In the genomic region with DNA sequence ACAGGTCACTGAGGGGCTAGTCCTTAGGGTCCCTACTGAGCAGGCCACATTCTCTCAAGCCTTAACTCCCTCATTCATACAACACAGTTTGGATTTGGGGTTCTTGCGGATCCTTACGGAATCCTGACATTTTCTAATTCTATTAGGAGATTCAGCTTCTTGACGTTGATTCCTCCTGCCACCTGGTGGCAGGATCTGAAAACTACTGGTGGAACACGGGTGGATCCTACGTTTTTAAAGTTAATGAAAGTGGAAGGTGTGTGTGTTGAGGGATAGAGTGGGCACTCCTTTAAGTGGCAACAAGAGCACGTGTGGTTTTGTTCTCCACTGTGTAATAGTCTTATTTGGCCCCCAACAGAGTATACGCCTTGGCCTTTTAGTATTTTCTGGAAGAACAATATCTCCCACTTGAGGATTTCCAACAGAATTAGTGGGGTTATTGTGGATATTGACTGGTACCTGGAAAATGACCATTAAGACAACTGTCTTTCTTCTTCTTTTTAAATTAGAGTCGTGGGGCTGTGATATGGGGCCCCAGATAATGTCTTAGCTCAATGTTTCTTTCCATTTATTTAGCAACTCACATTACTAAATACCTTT, we compare ENCODE assay signal across 7 cellular contexts. TPM values are rescaled to one million over a fixed set of nuclear protein-coding genes. Genes with fewer than 3 reads are reported as not detected.
A peak's percentile ranks its signal among the peaks of the same experiment; 100 is the strongest.
DNase-seq lines count a peak whose midpoint lies in the region; ATAC-seq and TF ChIP-seq lines count a peak whose summit lies in the region.

No MANE protein-coding gene starts in this region.

- H4K20me1 ChIP-seq in OCI-LY7 (ENCODE audit: insufficient read depth, low read length): no peaks in the 10 kb centered on the region

- POLR2A ChIA-PET in OCI-LY7 (lab: Charles Lee): interaction anchor here (0.6 to 1.4 kb wide), 2 partner anchors 378 to 1916 kb away, joined by 3 read pairs; no protein-coding TSS in a partner anchor

- TF ChIP-seq CTCF in GM12873 (IDR thresholded peaks at IDR 0.05; ENCODE audit: insufficient read depth, low read depth, low read length, missing control alignments) (peak; percentile 76), OCI-LY7 (conservative IDR thresholded peaks at IDR 0.05; ENCODE audit: low read length) (peak; percentile 81), fibroblast of the aortic adventitia (IDR thresholded peaks at IDR 0.05; ENCODE audit: insufficient read depth, low read length) (peak; percentile 78), omental fat pad (IDR thresholded peaks at IDR 0.05) (peak in 1 of 3 donors; percentile 31), upper lobe of right lung (IDR thresholded peaks at IDR 0.05) (peak; percentile 87)

- no peaks in the 10 kb centered on the region for H3K36me3 Mint-ChIP-seq in activated T-cell treated with anti-CD3 and anti-CD28 coated beads, Interleukin-2, amount 50 U/mL, for 72 hours (ENCODE audit: insufficient read depth in 2 of 2)

- no TSS peak for BruUV-seq in OCI-LY7 (replicated peaks; lab: Mats Ljungman, UMichigan)

- no peak overlapping the region for H3K4me3 Mint-ChIP-seq in activated T-cell treated with anti-CD3 and anti-CD28 coated beads, Interleukin-2, amount 50 U/mL, for 72 hours

- H3K27ac Mint-ChIP-seq in activated T-cell treated with anti-CD3 and anti-CD28 coated beads, Interleukin-2, amount 50 U/mL, for 72 hours: no peak overlapping the region

- no peaks in the 10 kb centered on the region for H3K27me3 ChIP-seq in upper lobe of right lung

- no peak overlapping the region for H2AFZ ChIP-seq in OCI-LY7 (ENCODE audit: low read length)

- ATAC-seq in HG03521 (IDR thresholded peaks at IDR 0.05; ENCODE audit: unreplicated experiment) (peak; percentile 62), omental fat pad (ENCODE audit: low FRiP score) (peak; percentile 31), upper lobe of right lung (peak; percentile 85)
- peak; percentile 65 to 72 for ATAC-seq in activated T-cell treated with anti-CD3 and anti-CD28 coated beads, Interleukin-2, amount 50 U/mL, for 72 hours (replicated peaks in 1 of 2)

- DNase-seq in OCI-LY7 (ENCODE audit: low spot score) (peak; percentile 40), fibroblast of the aortic adventitia (ENCODE audit: low read depth) (peak; percentile 66), omental fat pad (ENCODE audit: low spot score) (no peak), upper lobe of right lung (no peak)
- DNase-seq in activated T-cell treated with anti-CD3 and anti-CD28 coated beads, Interleukin-2, amount 50 U/mL, for 72 hours: peak; percentile 52 to 66

- H3K4me3 ChIP-seq in OCI-LY7 (ENCODE audit: low read depth, low read length, poor library complexity, severe bottlenecking) (no peak overlapping the region), fibroblast of the aortic adventitia (ENCODE audit: low read depth, low read length) (peak overlapping the region; percentile 37), upper lobe of right lung (no peak overlapping the region)

- no peak overlapping the region for H3K4me2 ChIP-seq in OCI-LY7 (ENCODE audit: low read length)

- H3K27me3 Mint-ChIP-seq in activated T-cell treated with anti-CD3 and anti-CD28 coated beads, Interleukin-2, amount 50 U/mL, for 72 hours (ENCODE audit: low read depth): no peaks in the 10 kb centered on the region

- H3K9me2 ChIP-seq in OCI-LY7 (ENCODE audit: insufficient read depth, low read length): no peaks in the 10 kb centered on the region

- H3K36me3 ChIP-seq in OCI-LY7 (ENCODE audit: insufficient read depth, low read length) (no peaks in the 10 kb centered on the region), upper lobe of right lung (no peaks in the 10 kb centered on the region)

- no peaks in the 10 kb centered on the region for H3K9me3 Mint-ChIP-seq in activated T-cell treated with anti-CD3 and anti-CD28 coated beads, Interleukin-2, amount 50 U/mL, for 72 hours

- intact Hi-C loops in OCI-LY7 (cut with micrococcal nuclease; ENCODE audit: unreplicated experiment): loop anchor here (1.0 kb wide), 1 partner anchor 377 kb away; no protein-coding TSS in a partner anchor
- intact Hi-C loops in upper lobe of right lung (cut with DNase I): no loop called here

- H3K27ac ChIP-seq in OCI-LY7 (ENCODE audit: low read depth, low read length, poor library complexity, severe bottlenecking) (no peak overlapping the region), upper lobe of right lung (no peak overlapping the region)

- CTCF ChIA-PET in OCI-LY7 (lab: Charles Lee; ENCODE audit: unreplicated experiment): no interaction called here

- H3K79me2 ChIP-seq in OCI-LY7 (ENCODE audit: insufficient read depth, low read depth, low read length): no peaks in the 10 kb centered on the region

- no peaks in the 10 kb centered on the region for H3K9me3 ChIP-seq in OCI-LY7 (ENCODE audit: low read length)
- H3K9me3 ChIP-seq in upper lobe of right lung: no peaks in the 10 kb centered on the region

- H3K4me1 ChIP-seq in OCI-LY7 (ENCODE audit: insufficient read depth, low read length, poor library complexity, severe bottlenecking) (no peaks in the 10 kb centered on the region), upper lobe of right lung (no peaks in the 10 kb centered on the region)

- peaks cover 18% of the 10 kb centered on the region for H3K4me1 Mint-ChIP-seq in activated T-cell treated with anti-CD3 and anti-CD28 coated beads, Interleukin-2, amount 50 U/mL, for 72 hours (ENCODE audit: low read depth)

RNA-seq across cellular contexts. Expression of a gene that starts 25.2 kb away (rescaled TPM):
- not detected in 2 replicates for total RNA-seq in OCI-LY7 (2014; rRNA removed; shearing (Covaris generic))
- total RNA-seq in OCI-LY7 (2022) (not detected in 2 replicates), fibroblast of the aortic adventitia (ENCODE audit: low replicate concordance) (0.16 and 0.36 TPM in 2 replicates), omental fat pad (10 to 100 TPM in 2 of 4 donors, 1 to 10 TPM in 1, under 1 TPM in 1; 0.32 to 25.6 (median 12.0) TPM), upper lobe of right lung (1.6 TPM)
- total RNA-seq in activated T-cell treated with anti-CD3 and anti-CD28 coated beads, Interleukin-2, amount 50 U/mL, for 72 hours: 1 to 10 TPM; 1.5 to 1.7 TPM

Comparison
In these comparisons a context has a peak if more than half of its experiments do, and no peak if none do; other contexts are left out.
1. ATAC-seq: peak in every context shown above with its lines; median percentile 85 in upper lobe of right lung; 68 in activated T-cell treated with anti-CD3 and anti-CD28 coated beads, Interleukin-2, amount 50 U/mL, for 72 hours; 62 in HG03521; 31 in omental fat pad.
2. DNase-seq: peak in OCI-LY7 (single experiment), activated T-cell treated with anti-CD3 and anti-CD28 coated beads, Interleukin-2, amount 50 U/mL, for 72 hours (2 of 2) and fibroblast of the aortic adventitia (single experiment); none in omental fat pad (single experiment) and upper lobe of right lung (single experiment).